ENCODE assay signal across 10 cellular contexts in the genomic region with DNA sequence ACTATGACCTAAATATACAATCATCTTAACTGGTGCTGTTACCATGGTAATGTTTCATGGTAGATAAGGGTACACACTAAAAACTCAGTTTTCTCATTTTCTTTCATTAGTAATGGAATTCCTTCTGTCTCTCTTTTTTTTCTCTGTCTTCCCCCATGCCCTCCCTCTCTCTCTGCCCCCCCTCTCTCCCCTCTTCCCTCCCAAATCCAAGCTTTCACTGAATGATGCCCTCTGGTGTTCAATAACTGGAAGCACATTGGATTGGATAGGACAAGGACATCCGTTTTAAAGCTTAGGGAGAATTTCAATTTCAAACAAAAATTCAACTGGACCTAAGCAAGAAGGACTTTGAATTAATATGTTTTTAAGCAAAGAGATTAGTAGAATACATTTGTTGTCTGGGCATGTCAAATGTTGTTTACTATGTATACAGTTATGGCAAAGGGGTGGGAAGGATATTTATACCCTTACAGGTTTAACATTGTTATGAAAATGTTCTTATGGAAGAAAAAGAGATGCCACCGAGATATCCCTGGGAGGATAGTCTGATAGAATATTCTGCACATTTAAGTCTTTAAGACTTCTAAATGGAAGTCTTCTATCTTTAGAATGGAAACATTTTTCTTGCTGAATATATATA. TPM values are rescaled to one million over a fixed set of nuclear protein-coding genes. Genes with fewer than 3 reads are reported as not detected.
DNase-seq lines count a peak whose midpoint lies in the region; ATAC-seq, FAIRE-seq and TF ChIP-seq lines count a peak whose summit lies in the region.
"Had no signal": no experiment of that assay in that cellular context is flagged by ENCODE, and none has a peak within 500 bp of the region (broad histone marks: within the 10 kb centered on the region; RNA-seq: fewer than 3 reads in every experiment).

No MANE protein-coding gene starts in this region.

- H3K9me3 Mint-ChIP-seq in stimulated activated effector memory CD8-positive, alpha-beta T cell treated with anti-CD3 and anti-CD28 coated beads, Interleukin-12 subunit alpha, Interleukin-12 subunit beta, amount 100 ng/mL, for 72 hours = no peaks in the 10 kb centered on the region

- H3K36me3 Mint-ChIP-seq in stimulated activated effector memory CD8-positive, alpha-beta T cell treated with anti-CD3 and anti-CD28 coated beads, Interleukin-12 subunit alpha, Interleukin-12 subunit beta, amount 100 ng/mL, for 72 hours = no peaks in the 10 kb centered on the region

- no peak overlapping the region for H3K4me2 ChIP-seq in A549

- no peaks in the 10 kb centered on the region for H3K9me3 ChIP-seq in A549
- H3K9me3 ChIP-seq in Panc1 (ENCODE audit: control insufficient read depth, insufficient read depth, low read depth, low read length) = no peaks in the 10 kb centered on the region
- no peaks in the 10 kb centered on the region for H3K9me3 ChIP-seq in esophagus squamous epithelium

- TF ChIP-seq CTCF in A549 (IDR thresholded peaks at IDR 0.05) (peak; percentile 23; the same call in 2 of the 3 replicates), GM12873 (IDR thresholded peaks at IDR 0.05; ENCODE audit: insufficient read depth, low read depth, low read length, missing control alignments) (peak; percentile 42), Panc1 (IDR thresholded peaks at IDR 0.05) (peak; percentile 56; the same call in 1 of the 2 replicates), fibroblast of the aortic adventitia (IDR thresholded peaks at IDR 0.05; ENCODE audit: insufficient read depth, low read length) (peak; percentile 45), esophagus squamous epithelium (IDR thresholded peaks at IDR 0.05) (peak in 1 of 6 experiments; percentile 15)

- H3K4me1 Mint-ChIP-seq in stimulated activated effector memory CD8-positive, alpha-beta T cell treated with anti-CD3 and anti-CD28 coated beads, Interleukin-12 subunit alpha, Interleukin-12 subunit beta, amount 100 ng/mL, for 72 hours = no peaks in the 10 kb centered on the region

- H3K4me3 Mint-ChIP-seq in stimulated activated effector memory CD8-positive, alpha-beta T cell treated with anti-CD3 and anti-CD28 coated beads, Interleukin-12 subunit alpha, Interleukin-12 subunit beta, amount 100 ng/mL, for 72 hours = no peak overlapping the region

- BruUV-seq in Panc1 (replicated peaks; lab: Mats Ljungman, UMichigan) = no TSS peak

- POLR2A ChIA-PET in A549 (lab: Yijun Ruan, JAX) (interaction anchor here (0.6 kb wide), 1 partner anchor 30 kb away, joined by 6 read pairs; no protein-coding TSS in a partner anchor), Panc1 (lab: Charles Lee) (no interaction called here)

- peak in 1 of 2 experiments; percentile 42; a peak in 1 of 6 replicates for ATAC-seq in A549
- ATAC-seq in Panc1 = no peak
- no peak for ATAC-seq in stimulated activated effector memory CD8-positive, alpha-beta T cell treated with anti-CD3 and anti-CD28 coated beads, Interleukin-12 subunit alpha, Interleukin-12 subunit beta, amount 100 ng/mL, for 72 hours

- H3K27ac Mint-ChIP-seq in stimulated activated effector memory CD8-positive, alpha-beta T cell treated with anti-CD3 and anti-CD28 coated beads, Interleukin-12 subunit alpha, Interleukin-12 subunit beta, amount 100 ng/mL, for 72 hours = no peak overlapping the region

- TF ChIP-seq EP300 in A549 (IDR thresholded peaks at IDR 0.05) = no peak

- H3K27ac ChIP-seq in A549 = no peak overlapping the region
- no peak overlapping the region for H3K27ac ChIP-seq in Panc1 (ENCODE audit: low read length)
- H3K27ac ChIP-seq in esophagus squamous epithelium = no peak overlapping the region
- H3K27ac ChIP-seq: epithelial cell of prostate had no signal

- CTCF ChIA-PET in A549 (lab: Yijun Ruan, JAX) = interaction anchor here (1.2 to 1.6 kb wide), 2 partner anchors 14 to 18 kb away, joined by 3 to 5 read pairs; no protein-coding TSS in a partner anchor
- CTCF ChIA-PET in Panc1 (lab: Charles Lee) = interaction anchor here (0.6 kb wide), 2 partner anchors 586 to 790 kb away, joined by 8 to 11 read pairs; no protein-coding TSS in a partner anchor

- TF ChIP-seq POLR2A in A549 (IDR thresholded peaks at IDR 0.05; ENCODE audit: low read length) (no peak), esophagus squamous epithelium (IDR thresholded peaks at IDR 0.05) (no peak)

- TF ChIP-seq RAD21 in A549 (conservative IDR thresholded peaks at IDR 0.05 in 1 of 2, IDR thresholded peaks at IDR 0.05 in 1 of 2) = peak in 1 of 2 experiments; percentile 12; a peak in 1 of 5 replicates

- H3K27me3 ChIP-seq in Panc1 (ENCODE audit: control insufficient read depth, insufficient read depth, low read length) (peaks cover 2% of the 10 kb centered on the region), esophagus squamous epithelium (peaks cover 0 to 41% (median 2%) of the 10 kb centered on the region in 4 donors)

- in situ Hi-C loops in Panc1 (cut with HindIII; ENCODE audit: low pct_unique_long_range_greater_than_20kb, low sequenced_read_pairs) = no loop called here

- H3K36me3 ChIP-seq in Panc1 (ENCODE audit: control insufficient read depth, insufficient read depth, low read length) (no peaks in the 10 kb centered on the region), esophagus squamous epithelium (no peaks in the 10 kb centered on the region)

- FAIRE-seq in A549 (lab: Jason Lieb, UNC) = no peak

- peak in 1 of 2 experiments; percentile 21 for DNase-seq in A549 (ENCODE audit: low read depth in 1 of 2, low spot score in 1 of 2)
- DNase-seq in Panc1 (ENCODE audit: low read depth, low spot score) = peak; percentile 10
- DNase-seq in fibroblast of the aortic adventitia (ENCODE audit: low read depth) = no peak
- no peak for DNase-seq in stimulated activated effector memory CD8-positive, alpha-beta T cell treated with anti-CD3 and anti-CD28 coated beads, Interleukin-12 subunit alpha, Interleukin-12 subunit beta, amount 100 ng/mL, for 72 hours (ENCODE audit: low spot score in 2 of 2)
- no peak for DNase-seq in inferior parietal cortex (ENCODE audit: extremely low spot score)
- no peak for DNase-seq in activated CD4-positive, alpha-beta T cell treated with anti-CD3 and anti-CD28 coated beads for 48 hours
- no peak for DNase-seq in esophagus squamous epithelium (lab: John Stamatoyannopoulos, UW)
- DNase-seq: activated CD4-positive, CD25-positive, alpha-beta regulatory T cell treated with anti-CD3 and anti-CD28 coated beads, Interleukin-2, amount 50 U/mL, for 72 hours had no signal

- no peaks in the 10 kb centered on the region for H3K4me1 ChIP-seq in A549
- H3K4me1 ChIP-seq in Panc1 (ENCODE audit: control insufficient read depth, insufficient read depth, low read length) = no peaks in the 10 kb centered on the region
- peaks cover 0 to 20% (median 13%) of the 10 kb centered on the region in 3 donors for H3K4me1 ChIP-seq in esophagus squamous epithelium

- 2% methylated on average over 2 of the region's 2 CpGs for WGBS in A549 (ENCODE audit: missing lambda C conversion rate)
- WGBS in esophagus squamous epithelium, 2 donors = 18 to 30% methylated on average over 2 of the region's 2 CpGs

- H3K4me3 ChIP-seq in A549 = no peak overlapping the region
- H3K4me3 ChIP-seq in Panc1 (ENCODE audit: low read depth in 2 of 2, low read length in 2 of 2) = no peak overlapping the region
- no peak overlapping the region for H3K4me3 ChIP-seq in fibroblast of the aortic adventitia (ENCODE audit: low read depth, low read length)
- H3K4me3 ChIP-seq in esophagus squamous epithelium = no peak overlapping the region

- intact Hi-C loops in Panc1 (cut with micrococcal nuclease; ENCODE audit: unreplicated experiment) = no loop called here
- intact Hi-C loops in esophagus squamous epithelium (cut with DNase I) = no loop called here

TF ChIP-seq in A549, 52 proteins besides CTCF, POLR2A, EP300 and RAD21:
- TF ChIP-seq ELK1 (IDR thresholded peaks at IDR 0.05; ENCODE audit: low read depth, low read length) (no peak), MAFK (IDR thresholded peaks at IDR 0.05; ENCODE audit: partially characterized antibody) (no peak), JUN (IDR thresholded peaks at IDR 0.05) (no peak), CHD4 (IDR thresholded peaks at IDR 0.05; ENCODE audit: borderline replicate concordance) (no peak)
TF ChIP-seq in A549: peak in this region for 0.

RNA-seq across cellular contexts. Expression of gene CHRM2, which starts 6.1 kb away (rescaled TPM):
- polyA plus RNA-seq in A549 (2011; rRNA removed) = not detected in 2 replicates
- not detected in 2 replicates for polyA plus RNA-seq in A549 (2012; cell fraction: cytosol; rRNA removed)
- not detected in 2 replicates for polyA plus RNA-seq in A549 (2012; cell fraction: nucleus; rRNA removed)
- not detected in 3 replicates for polyA plus RNA-seq in A549 (2017; fragmentation: RNase III; extraction: RNeasy Plus Mini Kit Qiagen cat#74134 plus additional on column Dnase treatment)
- polyA minus RNA-seq in A549 (2011; rRNA and poly(A)+ RNA removed) = not detected in 2 replicates
- not detected for total RNA-seq in Panc1 (2021; ENCODE audit: unreplicated experiment)
- not detected for polyA plus RNA-seq in Panc1 (2012; ENCODE audit: insufficient read length)
- total RNA-seq in fibroblast of the aortic adventitia (ENCODE audit: low replicate concordance) = 1.2 and 26.4 TPM in 2 replicates
- under 1 TPM in 1 of 4 donors, not detected in 3; under 0.01 TPM for total RNA-seq in esophagus squamous epithelium
